Comparison of ENCODE assay signal across 22 cellular contexts in the genomic region with DNA sequence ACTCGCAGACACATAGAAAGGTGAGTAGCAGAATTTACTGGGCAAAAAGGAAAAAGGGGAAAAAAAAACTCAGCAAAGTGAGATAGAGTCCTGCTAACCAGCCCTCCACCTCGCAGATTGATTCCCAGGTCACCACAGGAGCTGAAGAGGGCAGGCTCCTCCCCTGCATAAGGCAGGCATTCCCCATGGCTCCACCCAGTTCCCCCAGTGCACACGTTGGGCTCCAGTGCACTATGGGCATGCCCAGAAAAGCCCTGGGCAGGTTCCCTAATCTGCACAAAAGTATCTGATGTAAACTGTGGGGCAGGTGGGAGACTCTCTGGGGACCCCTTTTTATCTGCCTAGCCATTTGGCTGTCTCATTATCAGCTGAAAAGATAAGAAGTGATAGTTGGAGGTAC.
DNase-seq lines count a peak whose midpoint lies in the region; ATAC-seq, FAIRE-seq and TF ChIP-seq lines count a peak whose summit lies in the region.
"Had no signal": no experiment of that assay in that cellular context is flagged by ENCODE, and none has a peak within 500 bp of the region (broad histone marks: within the 10 kb centered on the region; RNA-seq: fewer than 3 reads in every experiment).

No MANE protein-coding gene starts in this region.

- ATAC-seq in GM18868 (IDR thresholded peaks at IDR 0.05; ENCODE audit: unreplicated experiment) (peak; percentile 58), HG02885 (IDR thresholded peaks at IDR 0.05; ENCODE audit: poor library complexity, unreplicated experiment) (peak; percentile 59)

- no peak for FAIRE-seq in D721Med (lab: Jason Lieb, UNC)
- FAIRE-seq: GM12892, GM18507, GM19239, H54, HTR-8/SVneo, RCC 7860 had no signal

- H3K4me1 Mint-ChIP-seq in nephron progenitor cell: no peaks in the 10 kb centered on the region
- H3K4me1 Mint-ChIP-seq: CD4-positive, alpha-beta memory T cell had no signal

- TF ChIP-seq CTCF in nephron progenitor cell (IDR thresholded peaks at IDR 0.05) (no peak), D721Med (IDR thresholded peaks at IDR 0.05; ENCODE audit: insufficient read depth, missing control alignments) (no peak)

- no peaks in the 10 kb centered on the region for H3K9me3 Mint-ChIP-seq in nephron progenitor cell

- peaks cover 4% of the 10 kb centered on the region for H3K27me3 Mint-ChIP-seq in nephron progenitor cell (ENCODE audit: low read depth, poor library complexity)
- H3K27me3 Mint-ChIP-seq: CD4-positive, alpha-beta memory T cell had no signal

- H3K36me3 Mint-ChIP-seq in nephron progenitor cell (ENCODE audit: low read depth): no peaks in the 10 kb centered on the region
- H3K36me3 Mint-ChIP-seq: CD4-positive, alpha-beta memory T cell had no signal

- no peak overlapping the region for H3K27ac Mint-ChIP-seq in nephron progenitor cell
- H3K27ac Mint-ChIP-seq: CD4-positive, alpha-beta memory T cell had no signal

- no peak overlapping the region for H3K4me3 Mint-ChIP-seq in nephron progenitor cell
- H3K4me3 Mint-ChIP-seq: CD4-positive, alpha-beta memory T cell had no signal

- peak; percentile 5 for DNase-seq in SK-N-DZ (ENCODE audit: low spot score)
- DNase-seq in nephron progenitor cell: peak; percentile 5
- no peak for DNase-seq in D721Med (ENCODE audit: insufficient read length, low spot score)
- no peak for DNase-seq in GM19240 (ENCODE audit: insufficient read length, low spot score)
- no peak for DNase-seq in NCI-H187 treated with DMSO at 0.1 percent for 48 hours (lab: John Stamatoyannopoulos, UW)
- DNase-seq: ACHN; Caco-2; CD4-positive, alpha-beta memory T cell; DMS153; IMR-90; NCI-H1092 treated with DMSO at 0.1 percent for 48 hours; NCI-H2081; SJCRH30; T-helper 1 cell had no signal

Comparison
In these comparisons a context has a peak if more than half of its experiments do, and no peak if none do; other contexts are left out.
1. DNase-seq: peak in SK-N-DZ (single experiment) and nephron progenitor cell (single experiment); none in D721Med (single experiment), GM19240 (single experiment) and NCI-H187 treated with DMSO at 0.1 percent for 48 hours (single experiment).